ENCODE assay signal across 1 cellular context in the genomic region with DNA sequence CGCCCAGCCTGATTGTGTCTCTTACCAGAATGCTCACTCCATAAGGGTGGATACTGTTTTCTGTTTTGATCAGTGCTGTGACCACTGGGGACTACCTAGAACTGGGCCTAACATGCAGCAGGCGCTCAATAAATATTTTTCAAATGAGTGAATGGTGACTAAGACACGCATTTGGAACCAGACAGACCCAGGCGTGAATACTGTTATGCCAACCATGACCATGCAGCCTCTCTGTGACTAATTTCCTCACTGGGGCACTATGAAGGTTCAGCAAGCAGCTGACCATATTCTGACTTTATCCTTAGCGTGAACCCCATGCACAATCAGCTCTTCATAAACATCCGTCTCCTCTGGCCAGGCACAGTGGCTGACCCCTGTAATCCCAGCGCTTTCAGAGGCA.
TF ChIP-seq lines count a peak whose summit lies in the region.

No MANE protein-coding gene starts in this region.

TF ChIP-seq in endothelial cell of umbilical vein, 7 proteins besides CTCF, POLR2A, EP300 and RAD21 (continued from another document):
- peak; percentile 66 for TF ChIP-seq MAX (IDR thresholded peaks at IDR 0.05; ENCODE audit: insufficient read depth, insufficient read length)
- TF ChIP-seq MYC (IDR thresholded peaks at IDR 0.05; ENCODE audit: low read depth, low read length) = no peak
- TF ChIP-seq JUN (IDR thresholded peaks at IDR 0.05; ENCODE audit: borderline replicate concordance, insufficient read depth, insufficient read length, low read depth) = peak; percentile 93
